Comparison of ENCODE assay signal across 8 cellular contexts in genomic region chr16:22373662-22374310, GRCh38. TPM values are rescaled to one million over a fixed set of nuclear protein-coding genes. Genes with fewer than 3 reads are reported as not detected.
A peak's percentile ranks its signal among the peaks of the same experiment; 100 is the strongest.
DNase-seq lines count a peak whose midpoint lies in the region; ATAC-seq, FAIRE-seq and TF ChIP-seq lines count a peak whose summit lies in the region.

No MANE protein-coding gene starts in this region.

- peak overlapping the region; percentile 85 for H3K9ac ChIP-seq in kidney (ENCODE audit: low read length in 2 of 2)

- in situ Hi-C loops in ACHN (cut with HindIII; ENCODE audit: low pct_ligation_motif_present, low pct_unique_long_range_greater_than_20kb, low sequenced_read_pairs): no loop called here

- peak overlapping the region; percentile 86 to 95 (median 88) for H3K4me3 ChIP-seq in breast epithelium
- H3K4me3 ChIP-seq in kidney (ENCODE audit: low read length in 2 of 2): peak overlapping the region; percentile 75 to 84

- no peak for TF ChIP-seq POLR2A in breast epithelium (IDR thresholded peaks at IDR 0.05)

- intact Hi-C loops in breast epithelium (cut with DNase I; ENCODE audit: low total_unique reads) (no loop called here), kidney (cut with DNase I) (no loop called here)

- peaks cover 0 to 19% of the 10 kb centered on the region in 2 donors for H3K4me1 ChIP-seq in breast epithelium
- peaks cover 16 to 33% of the 10 kb centered on the region in 2 donors for H3K4me1 ChIP-seq in kidney (ENCODE audit: control insufficient read depth in 1 of 2, insufficient read depth in 1 of 2, low read depth in 1 of 2, low read length in 2 of 2)

- no peaks in the 10 kb centered on the region for H3K27me3 ChIP-seq in breast epithelium

- H3K36me3 ChIP-seq in breast epithelium: no peaks in the 10 kb centered on the region
- H3K36me3 ChIP-seq in kidney (ENCODE audit: control insufficient read depth in 1 of 2, insufficient read depth in 2 of 2, low read length in 2 of 2): no peaks in the 10 kb centered on the region

- peak; percentile 44 for DNase-seq in ACHN
- peak; percentile 11 to 36 (median 19) for DNase-seq in T-helper 1 cell
- DNase-seq in breast epithelium (ENCODE audit: low spot score in 2 of 2): peak; percentile 44 to 58
- peak; percentile 84 for DNase-seq in kidney
- peak; percentile 34 for DNase-seq in stimulated activated CD4-positive, alpha-beta T cell treated with anti-CD3 and anti-CD28 coated beads, Interleukin-4, amount 100 ng/mL, for 24 hours
- no peak for DNase-seq in superior temporal gyrus (ENCODE audit: extremely low spot score)

- ATAC-seq in GM18907 (IDR thresholded peaks at IDR 0.05; ENCODE audit: unreplicated experiment) (peak; percentile 25), HG03175 (IDR thresholded peaks at IDR 0.05; ENCODE audit: unreplicated experiment) (peak; percentile 11)

- H3K9me3 ChIP-seq in breast epithelium: no peaks in the 10 kb centered on the region
- no peaks in the 10 kb centered on the region for H3K9me3 ChIP-seq in kidney (ENCODE audit: control insufficient read depth in 1 of 2, low read length in 2 of 2)

- no peak for TF ChIP-seq CTCF in breast epithelium (IDR thresholded peaks at IDR 0.05)
- no peak for TF ChIP-seq CTCF in kidney (IDR thresholded peaks at IDR 0.05; ENCODE audit: borderline replicate concordance, extremely low read depth, insufficient read depth)

- peak overlapping the region; percentile 84 to 88 for H3K27ac ChIP-seq in breast epithelium
- peak overlapping the region; percentile 81 to 84 for H3K27ac ChIP-seq in kidney (ENCODE audit: low read depth in 2 of 2, low read length in 2 of 2)

- FAIRE-seq in kidney (lab: Jason Lieb, UNC): no peak

RNA-seq across cellular contexts. Expression of gene CDR2, which starts 0.6 kb away (rescaled TPM):
- total RNA-seq in breast epithelium (10 to 100 TPM; 20.2 to 37.5 (median 26.9) TPM), kidney (29.6 TPM)
- 14.4 TPM for polyA plus RNA-seq in kidney (ENCODE audit: insufficient read depth, low read depth, low replicate concordance)
